ENCODE assay signal across 14 cellular contexts in the genomic region with DNA sequence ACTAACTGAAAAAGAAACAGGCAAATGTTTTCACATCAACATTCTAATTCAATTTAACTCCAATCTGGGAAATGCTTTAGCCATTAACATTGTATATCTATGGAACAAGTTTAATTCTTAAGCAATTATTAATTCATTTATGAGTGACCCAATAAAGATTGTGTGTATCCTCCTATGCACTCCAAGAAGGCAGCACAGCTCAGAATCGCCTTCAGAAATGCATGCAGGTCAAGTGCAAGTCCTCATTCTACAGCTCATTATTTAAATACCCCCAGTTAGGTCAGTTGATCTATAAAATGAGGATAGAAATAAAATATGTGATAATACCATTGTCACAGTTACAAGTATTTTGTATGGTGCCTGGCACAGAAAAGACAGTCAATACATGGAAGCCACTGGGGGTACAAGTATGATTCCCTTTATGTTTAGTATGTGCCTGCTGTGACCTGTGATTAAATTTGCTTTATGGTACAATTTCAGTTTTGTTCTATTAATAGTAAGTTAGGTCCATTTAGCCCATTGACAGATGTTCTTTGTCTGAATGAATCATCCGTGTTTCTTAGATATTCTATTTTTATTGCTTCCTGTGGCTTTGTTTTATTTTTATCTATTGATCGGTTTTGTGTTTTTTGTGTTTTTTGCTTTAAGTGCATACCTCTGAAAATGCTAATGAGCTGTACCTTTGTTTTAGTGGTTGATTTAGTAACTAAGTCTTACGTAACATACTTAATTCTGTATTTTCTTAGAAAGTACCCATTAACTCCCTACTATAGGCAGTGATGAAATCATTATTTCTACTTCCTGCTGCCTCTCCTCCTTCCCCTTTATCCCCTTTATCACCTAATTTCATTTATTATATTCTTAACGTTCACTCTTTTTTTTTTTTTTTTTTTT. TPM values are rescaled to one million over a fixed set of nuclear protein-coding genes. Genes with fewer than 3 reads are reported as not detected.
DNase-seq lines count a peak whose midpoint lies in the region; ATAC-seq, FAIRE-seq and TF ChIP-seq lines count a peak whose summit lies in the region.
"Had no signal": no experiment of that assay in that cellular context is flagged by ENCODE, and none has a peak within 500 bp of the region (broad histone marks: within the 10 kb centered on the region; RNA-seq: fewer than 3 reads in every experiment).

No MANE protein-coding gene starts in this region.

- WGBS in lower leg skin, 2 donors, result 28 to 37% methylated on average over 5 of the region's 5 CpGs

- FAIRE-seq in GM12891 (lab: Jason Lieb, UNC), result no peak
- FAIRE-seq: K562 had no signal

- no peak for TF ChIP-seq POLR2A in GM12891 (IDR thresholded peaks at IDR 0.05; ENCODE audit: low read depth, low read length)
- no peak for TF ChIP-seq POLR2A in lower leg skin (IDR thresholded peaks at IDR 0.05)

- ATAC-seq in GM18858 (IDR thresholded peaks at IDR 0.05; ENCODE audit: unreplicated experiment) (peak; percentile 69), GM21723 (IDR thresholded peaks at IDR 0.05; ENCODE audit: unreplicated experiment) (peak; percentile 83), HG03460 (IDR thresholded peaks at IDR 0.05; ENCODE audit: unreplicated experiment) (peak; percentile 78), HG03135 (IDR thresholded peaks at IDR 0.05; ENCODE audit: unreplicated experiment) (no peak)
- ATAC-seq: K562 had no signal

- intact Hi-C loops in lower leg skin (cut with DNase I; ENCODE audit: low total_unique reads), result no loop called here

- TF ChIP-seq CTCF in lower leg skin (IDR thresholded peaks at IDR 0.05), result no peak

- no peak overlapping the region for H3K4me3 ChIP-seq in lower leg skin (ENCODE audit: low read depth, poor library complexity, severe bottlenecking)
- H3K4me3 ChIP-seq: K562, neural progenitor cell, vagina had no signal

- peak; percentile 11 for DNase-seq in dermis blood vessel endothelial cell
- DNase-seq in GM12891 (ENCODE audit: insufficient read length, low spot score), result no peak
- no peak for DNase-seq in lower leg skin (ENCODE audit: low spot score in 2 of 2)
- DNase-seq in SIG-M5 treated with dmso at 0.1 percent for 504 hours (lab: John Stamatoyannopoulos, UW; ENCODE audit: unreplicated experiment), result no peak
- DNase-seq: activated B cell treated with CpG ODN at 0.5 μM for 24 hours, Caco-2, immature natural killer cell had no signal

TF ChIP-seq in GM12891, 5 proteins besides CTCF, POLR2A, EP300 and RAD21:
- TF ChIP-seq SPI1 (IDR thresholded peaks at IDR 0.05; ENCODE audit: low read depth, low read length) (no peak), TAF1 (IDR thresholded peaks at IDR 0.05; ENCODE audit: low read depth, low read length) (no peak), POU2F2 (IDR thresholded peaks at IDR 0.05; ENCODE audit: low read depth, low read length) (no peak), POLR2AphosphoS5 (IDR thresholded peaks at IDR 0.05; ENCODE audit: low read depth, low read length) (no peak), PAX5 (IDR thresholded peaks at IDR 0.05; ENCODE audit: insufficient read depth, low read length, severe bottlenecking) (no peak)

RNA-seq across cellular contexts. Expression of gene CPXM2, which starts 42.8 kb away (rescaled TPM):
- total RNA-seq in dermis blood vessel endothelial cell, result 0.51 and 1.0 TPM in 2 replicates
- 0.04 TPM for polyA plus RNA-seq in GM12891 (2012; ENCODE audit: low read depth, missing spikeins)
- total RNA-seq in lower leg skin, result 1 to 10 TPM; 1.6 to 7.0 (median 4.9) TPM
- total RNA-seq: activated B cell treated with CpG ODN at 0.5 μM for 24 hours, Caco-2, K562 had no signal
- polyA plus RNA-seq: immature natural killer cell, K562 had no signal
